8 cellular contexts compared by ENCODE assay signal in genomic region chr15:101242160-101242998, GRCh38. TPM values are rescaled to one million over a fixed set of nuclear protein-coding genes. Genes with fewer than 3 reads are reported as not detected.
DNase-seq lines count a peak whose midpoint lies in the region; ATAC-seq and TF ChIP-seq lines count a peak whose summit lies in the region.

No MANE protein-coding gene starts in this region.

- ATAC-seq in GM21619 (IDR thresholded peaks at IDR 0.05; ENCODE audit: unreplicated experiment) (peak; percentile 65), heart right ventricle (peak in 7 of 8 donors; percentile 37 to 70 (median 45))

- H3K27ac Mint-ChIP-seq in stimulated activated naive CD8-positive, alpha-beta T cell treated with anti-CD3 and anti-CD28 coated beads, Interleukin-15, Interleukin-2, amounts not matched to agents 100 ng/mL and 50 ng/mL, for 24 hours = peak overlapping the region; percentile 69

- H3K4me1 Mint-ChIP-seq in stimulated activated naive CD8-positive, alpha-beta T cell treated with anti-CD3 and anti-CD28 coated beads, Interleukin-15, Interleukin-2, amounts not matched to agents 100 ng/mL and 50 ng/mL, for 24 hours (ENCODE audit: low read depth) = peaks cover 96% of the 10 kb centered on the region

- no peaks in the 10 kb centered on the region for H3K9me3 ChIP-seq in MM.1S (replicated peaks; ENCODE audit: insufficient read depth, low read length)
- H3K9me3 ChIP-seq in heart right ventricle = no peaks in the 10 kb centered on the region
- no peaks in the 10 kb centered on the region for H3K9me3 ChIP-seq in ovary

- peak; percentile 77 for DNase-seq in GM10248 (ENCODE audit: extremely low spot score)
- DNase-seq in MM.1S = peak; percentile 84
- peak; percentile 55 for DNase-seq in activated T-cell treated with anti-CD3 and anti-CD28 coated beads, Interleukin-2, amount 50 U/mL, for 1 hour
- DNase-seq in heart right ventricle = peak in 1 of 2 donors; percentile 34
- DNase-seq in ovary = no peak
- no peak for DNase-seq in NCI-H2196 treated with DMSO at 0.1 percent for 48 hours (lab: John Stamatoyannopoulos, UW; ENCODE audit: unreplicated experiment)

- no peaks in the 10 kb centered on the region for H3K27me3 Mint-ChIP-seq in stimulated activated naive CD8-positive, alpha-beta T cell treated with anti-CD3 and anti-CD28 coated beads, Interleukin-15, Interleukin-2, amounts not matched to agents 100 ng/mL and 50 ng/mL, for 24 hours

- 44 to 48% methylated on average over 12 of the region's 12 CpGs for WGBS in heart right ventricle, 2 donors
- 21 to 32% (median 26%) methylated on average over 12 of the region's 12 CpGs for WGBS in ovary, 3 donors

- H3K9me3 Mint-ChIP-seq in stimulated activated naive CD8-positive, alpha-beta T cell treated with anti-CD3 and anti-CD28 coated beads, Interleukin-15, Interleukin-2, amounts not matched to agents 100 ng/mL and 50 ng/mL, for 24 hours = no peaks in the 10 kb centered on the region

- POLR2A ChIA-PET in GM10248 (lab: Yijun Ruan, JAX) = interaction anchor here (1.1 kb wide), 1 partner anchor 10 kb away, joined by 8 read pairs; the partner anchor contains the start of gene CHSY1

- peaks cover 100% of the 10 kb centered on the region for H3K79me2 ChIP-seq in MM.1S (ENCODE audit: low read length)

- H2AFZ ChIP-seq in MM.1S (ENCODE audit: low read length) = no peak overlapping the region

- H3K9ac ChIP-seq in MM.1S (ENCODE audit: low read length) = no peak overlapping the region

- H3K27ac ChIP-seq in MM.1S (ENCODE audit: low read length) (peak overlapping the region; percentile 72; the same call in 1 of the 2 replicates), heart right ventricle (peak overlapping the region in 8 of 10 donors; percentile 4 to 80 (median 46)), ovary (no peak overlapping the region)

- no peaks in the 10 kb centered on the region for H3K27me3 ChIP-seq in MM.1S (replicated peaks; ENCODE audit: insufficient read depth, low read length)
- H3K27me3 ChIP-seq in heart right ventricle = no peaks in the 10 kb centered on the region
- H3K27me3 ChIP-seq in ovary = no peaks in the 10 kb centered on the region

- peaks cover 32% of the 10 kb centered on the region for H3F3A ChIP-seq in MM.1S (ENCODE audit: insufficient read depth, low read length)

- no peak for TF ChIP-seq CTCF in GM10248 (IDR thresholded peaks at IDR 0.05; ENCODE audit: control extremely low read depth, extremely low read depth, low read depth, missing control alignments)
- no peak for TF ChIP-seq CTCF in MM.1S (IDR thresholded peaks at IDR 0.05; ENCODE audit: low read length)
- TF ChIP-seq CTCF in heart right ventricle (IDR thresholded peaks at IDR 0.05) = no peak
- no peak for TF ChIP-seq CTCF in ovary (IDR thresholded peaks at IDR 0.05)

- peak overlapping the region; percentile 55 for H3K4me3 Mint-ChIP-seq in stimulated activated naive CD8-positive, alpha-beta T cell treated with anti-CD3 and anti-CD28 coated beads, Interleukin-15, Interleukin-2, amounts not matched to agents 100 ng/mL and 50 ng/mL, for 24 hours

- H3K4me1 ChIP-seq in MM.1S (ENCODE audit: low read length) = peaks cover 45% of the 10 kb centered on the region
- peaks cover 10 to 100% (median 75%) of the 10 kb centered on the region in 9 donors for H3K4me1 ChIP-seq in heart right ventricle
- peaks cover 44% of the 10 kb centered on the region for H3K4me1 ChIP-seq in ovary (ENCODE audit: insufficient read depth)

- H3K4me3 ChIP-seq in MM.1S (ENCODE audit: low read length) (no peak overlapping the region), heart right ventricle (peak overlapping the region in 2 of 10 donors; percentile 7 to 30), ovary (no peak overlapping the region)

- H4K20me1 ChIP-seq in MM.1S (ENCODE audit: insufficient read depth, low read length) = no peaks in the 10 kb centered on the region

- CTCF ChIA-PET in GM10248 (lab: Yijun Ruan, JAX) = interaction anchor here (1.0 to 5.8 kb wide), 8 partner anchors 9 to 234 kb away, joined by 3 to 46 read pairs (median 4); partner anchors contain the start of gene CHSY1

- TF ChIP-seq POLR2A in ovary (IDR thresholded peaks at IDR 0.05) = no peak

- intact Hi-C loops in heart right ventricle (cut with DNase I) = loop anchor here in 6 of 10 donors (2.0 to 10.0 kb wide), 7 partner anchors 35 to 150 kb away; no protein-coding TSS in a partner anchor
- intact Hi-C loops in ovary (cut with DNase I) = loop anchor here in 3 of 4 donors (5.0 to 10.0 kb wide), 4 partner anchors 45 to 108 kb away; no protein-coding TSS in a partner anchor

- H3K4me2 ChIP-seq in MM.1S (ENCODE audit: low read depth, low read length) = peak overlapping the region; percentile 40

- peaks cover 11% of the 10 kb centered on the region for H3K36me3 ChIP-seq in MM.1S (replicated peaks; ENCODE audit: insufficient read depth, low read length)
- peaks cover 0 to 18% (median 0%) of the 10 kb centered on the region in 9 donors for H3K36me3 ChIP-seq in heart right ventricle
- H3K36me3 ChIP-seq in ovary = no peaks in the 10 kb centered on the region

- no peak for TF ChIP-seq EP300 in ovary (IDR thresholded peaks at IDR 0.05)

- peaks cover 73% of the 10 kb centered on the region for H3K36me3 Mint-ChIP-seq in stimulated activated naive CD8-positive, alpha-beta T cell treated with anti-CD3 and anti-CD28 coated beads, Interleukin-15, Interleukin-2, amounts not matched to agents 100 ng/mL and 50 ng/mL, for 24 hours (ENCODE audit: low read depth)

- H3K9me2 ChIP-seq in MM.1S (replicated peaks; ENCODE audit: insufficient read depth, low read length) = no peaks in the 10 kb centered on the region

RNA-seq across cellular contexts. Expression of gene CHSY1, which starts 9.5 kb away (rescaled TPM):
- total RNA-seq in heart right ventricle = 10 to 100 TPM in 8 of 10 donors, 1 to 10 TPM in 2; 9.7 to 35.1 (median 15.7) TPM
- polyA plus RNA-seq in heart right ventricle = 10 to 100 TPM in 1 of 2 donors, 1 to 10 TPM in 1; 6.9 to 11.3 TPM
- total RNA-seq in ovary = 10 to 100 TPM; 23.0 to 69.9 (median 33.1) TPM
- 10 to 100 TPM; 24.4 to 33.0 TPM for polyA plus RNA-seq in ovary

RNA-seq across cellular contexts. Expression of gene SELENOS, which starts 34.9 kb away (rescaled TPM):
- total RNA-seq in heart right ventricle = 10 to 100 TPM; 28.4 to 90.6 (median 42.7) TPM
- 100 to 1,000 TPM in 1 of 2 donors, 10 to 100 TPM in 1; 48.4 to 192 TPM for polyA plus RNA-seq in heart right ventricle
- 10 to 100 TPM; 36.9 to 61.7 (median 42.7) TPM for total RNA-seq in ovary
- polyA plus RNA-seq in ovary = 10 to 100 TPM; 56.4 to 83.2 TPM

RNA-seq across cellular contexts. Expression of gene SNRPA1, which starts 52.7 kb away (rescaled TPM):
- total RNA-seq in heart right ventricle (10 to 100 TPM; 23.8 to 36.3 (median 29.9) TPM), ovary (10 to 100 TPM; 18.6 to 55.1 (median 39.9) TPM)
- polyA plus RNA-seq in heart right ventricle (10 to 100 TPM; 25.0 to 51.4 TPM), ovary (10 to 100 TPM; 30.8 to 34.0 TPM)

Comparison
In these comparisons a context has a peak if more than half of its experiments do, and no peak if none do; other contexts are left out.
1. DNase-seq: peak in GM10248 (single experiment), MM.1S (single experiment) and activated T-cell treated with anti-CD3 and anti-CD28 coated beads, Interleukin-2, amount 50 U/mL, for 1 hour (single experiment); none in ovary (0 of 5) and NCI-H2196 treated with DMSO at 0.1 percent for 48 hours (single experiment).
2. H3K27ac ChIP-seq: peak in MM.1S (single experiment) and heart right ventricle (8 of 10); none in ovary (0 of 2).